In genomic region chr6:125264476-125264875, GRCh38 we compare ENCODE assay signal across 27 cellular contexts.
"Had no signal": no experiment of that assay in that cellular context is flagged by ENCODE, and none has a peak within 500 bp of the region (broad histone marks: within the 10 kb centered on the region; RNA-seq: fewer than 3 reads in every experiment).

No MANE protein-coding gene starts in this region.

- ATAC-seq: activated naive CD4-positive, alpha-beta T cell treated with anti-CD3 and anti-CD28 coated beads, Interleukin-2, amount 50 U/mL, for 72 hours; activated T-cell treated with anti-CD3 and anti-CD28 coated beads, Interleukin-2, amount 50 U/mL, for 72 hours; esophagus mucosa; WTC11 had no signal

- H3K27ac Mint-ChIP-seq: activated CD4-positive, alpha-beta memory T cell treated with anti-CD3 and anti-CD28 coated beads, Interleukin-2, amount 10 ng/mL, durations not matched to agents 7 days and 5 days; activated CD4-positive, alpha-beta T cell treated with anti-CD3 and anti-CD28 coated beads, Interleukin-2, amount 10 ng/mL, durations not matched to agents 7 days and 5 days; activated naive CD4-positive, alpha-beta T cell treated with anti-CD3 and anti-CD28 coated beads, Interleukin-2, amount 10 ng/mL, durations not matched to agents 7 days and 5 days; activated naive CD4-positive, alpha-beta T cell treated with anti-CD3 and anti-CD28 coated beads, Interleukin-2, amount 50 U/mL, for 72 hours; activated naive CD8-positive, alpha-beta T cell treated with anti-CD3 and anti-CD28 coated beads, Interleukin-2, amount 10 ng/mL, durations not matched to agents 7 days and 5 days; activated T-cell treated with anti-CD3 and anti-CD28 coated beads, Interleukin-2, amount 50 U/mL, for 24 hours; activated T-cell treated with anti-CD3 and anti-CD28 coated beads, Interleukin-2, amount 50 U/mL, for 72 hours; brain; WTC11 had no signal

- H3K9me3 Mint-ChIP-seq: activated CD4-positive, alpha-beta memory T cell treated with anti-CD3 and anti-CD28 coated beads, Interleukin-2, amount 10 ng/mL, durations not matched to agents 7 days and 5 days; activated CD4-positive, alpha-beta T cell treated with anti-CD3 and anti-CD28 coated beads, Interleukin-2, amount 10 ng/mL, durations not matched to agents 7 days and 5 days; activated naive CD4-positive, alpha-beta T cell treated with anti-CD3 and anti-CD28 coated beads, Interleukin-2, amount 10 ng/mL, durations not matched to agents 7 days and 5 days; activated naive CD4-positive, alpha-beta T cell treated with anti-CD3 and anti-CD28 coated beads, Interleukin-2, amount 50 U/mL, for 72 hours; activated naive CD8-positive, alpha-beta T cell treated with anti-CD3 and anti-CD28 coated beads, Interleukin-2, amount 10 ng/mL, durations not matched to agents 7 days and 5 days; activated T-cell treated with anti-CD3 and anti-CD28 coated beads, Interleukin-2, amount 50 U/mL, for 24 hours; activated T-cell treated with anti-CD3 and anti-CD28 coated beads, Interleukin-2, amount 50 U/mL, for 72 hours; brain; WTC11 had no signal

- H3K4me3 ChIP-seq: ascending aorta, breast epithelium, cardiac muscle cell, colonic mucosa had no signal

- H3K4me3 Mint-ChIP-seq: activated CD4-positive, alpha-beta memory T cell treated with anti-CD3 and anti-CD28 coated beads, Interleukin-2, amount 10 ng/mL, durations not matched to agents 7 days and 5 days; activated CD4-positive, alpha-beta T cell treated with anti-CD3 and anti-CD28 coated beads, Interleukin-2, amount 10 ng/mL, durations not matched to agents 7 days and 5 days; activated naive CD4-positive, alpha-beta T cell treated with anti-CD3 and anti-CD28 coated beads, Interleukin-2, amount 10 ng/mL, durations not matched to agents 7 days and 5 days; activated naive CD8-positive, alpha-beta T cell treated with anti-CD3 and anti-CD28 coated beads, Interleukin-2, amount 10 ng/mL, durations not matched to agents 7 days and 5 days; activated T-cell treated with anti-CD3 and anti-CD28 coated beads, Interleukin-2, amount 50 U/mL, for 24 hours; activated T-cell treated with anti-CD3 and anti-CD28 coated beads, Interleukin-2, amount 50 U/mL, for 72 hours; brain; WTC11 had no signal

- H3K4me1 Mint-ChIP-seq: activated CD4-positive, alpha-beta memory T cell treated with anti-CD3 and anti-CD28 coated beads, Interleukin-2, amount 10 ng/mL, durations not matched to agents 7 days and 5 days; activated CD4-positive, alpha-beta T cell treated with anti-CD3 and anti-CD28 coated beads, Interleukin-2, amount 10 ng/mL, durations not matched to agents 7 days and 5 days; activated naive CD4-positive, alpha-beta T cell treated with anti-CD3 and anti-CD28 coated beads, Interleukin-2, amount 10 ng/mL, durations not matched to agents 7 days and 5 days; activated naive CD8-positive, alpha-beta T cell treated with anti-CD3 and anti-CD28 coated beads, Interleukin-2, amount 10 ng/mL, durations not matched to agents 7 days and 5 days; brain had no signal

- H3K27me3 ChIP-seq: ascending aorta, breast epithelium, cardiac muscle cell, colonic mucosa had no signal

- H3K27ac ChIP-seq: breast epithelium, cardiac muscle cell, colonic mucosa, VCaP had no signal

- H3K36me3 ChIP-seq: ascending aorta, breast epithelium, cardiac muscle cell, colonic mucosa had no signal

- H3K27me3 Mint-ChIP-seq: activated CD4-positive, alpha-beta memory T cell treated with anti-CD3 and anti-CD28 coated beads, Interleukin-2, amount 10 ng/mL, durations not matched to agents 7 days and 5 days; activated CD4-positive, alpha-beta T cell treated with anti-CD3 and anti-CD28 coated beads, Interleukin-2, amount 10 ng/mL, durations not matched to agents 7 days and 5 days; activated naive CD4-positive, alpha-beta T cell treated with anti-CD3 and anti-CD28 coated beads, Interleukin-2, amount 10 ng/mL, durations not matched to agents 7 days and 5 days; activated naive CD8-positive, alpha-beta T cell treated with anti-CD3 and anti-CD28 coated beads, Interleukin-2, amount 10 ng/mL, durations not matched to agents 7 days and 5 days; activated T-cell treated with anti-CD3 and anti-CD28 coated beads, Interleukin-2, amount 50 U/mL, for 24 hours; brain had no signal

- H3K9me3 ChIP-seq: ascending aorta, breast epithelium, colonic mucosa had no signal

- H3K4me1 ChIP-seq: breast epithelium, colonic mucosa had no signal

- DNase-seq: activated CD4-positive, alpha-beta memory T cell treated with anti-CD3 and anti-CD28 coated beads, Interleukin-2, amount 10 ng/mL, durations not matched to agents 7 days and 5 days; activated CD4-positive, alpha-beta T cell treated with anti-CD3 and anti-CD28 coated beads for 1 hour; activated CD4-positive, alpha-beta T cell treated with anti-CD3 and anti-CD28 coated beads for 4 hours; activated CD4-positive, alpha-beta T cell treated with anti-CD3 and anti-CD28 coated beads, Interleukin-2, amount 10 ng/mL, durations not matched to agents 7 days and 5 days; activated CD4-positive, alpha-beta T cell treated with anti-CD3 and anti-CD28 coated beads, Interleukin-2, amount 50 U/mL, for 4 hours; activated CD8-positive, alpha-beta memory T cell treated with anti-CD3 and anti-CD28 coated beads, Interleukin-2, amount 50 U/mL, for 48 hours; activated gamma-delta T cell; activated naive CD4-positive, alpha-beta T cell; activated naive CD4-positive, alpha-beta T cell treated with anti-CD3 and anti-CD28 coated beads, Interleukin-2, amount 10 ng/mL, durations not matched to agents 7 days and 5 days; activated naive CD8-positive, alpha-beta T cell treated with anti-CD3 and anti-CD28 coated beads, Interleukin-2, amount 10 ng/mL, durations not matched to agents 7 days and 5 days; activated T-cell treated with anti-CD3 and anti-CD28 coated beads for 4 hours; activated T-cell treated with anti-CD3 and anti-CD28 coated beads, Interleukin-2, amount 50 U/mL, for 24 hours; activated T-cell treated with anti-CD3 and anti-CD28 coated beads, Interleukin-2, amount 50 U/mL, for 72 hours; central memory CD4-positive, alpha-beta T cell; cerebellar nuclear complex; colonic mucosa; effector CD8-positive, alpha-beta T cell; foreskin fibroblast; T-helper 2 cell had no signal

- H3K36me3 Mint-ChIP-seq: activated naive CD4-positive, alpha-beta T cell treated with anti-CD3 and anti-CD28 coated beads, Interleukin-2, amount 10 ng/mL, durations not matched to agents 7 days and 5 days; activated naive CD4-positive, alpha-beta T cell treated with anti-CD3 and anti-CD28 coated beads, Interleukin-2, amount 50 U/mL, for 72 hours; activated naive CD8-positive, alpha-beta T cell treated with anti-CD3 and anti-CD28 coated beads, Interleukin-2, amount 10 ng/mL, durations not matched to agents 7 days and 5 days; brain; WTC11 had no signal
